Comparison of ENCODE assay signal across 1 cellular context in genomic region chr14:53934778-53935414, GRCh38.
TF ChIP-seq lines count a peak whose summit lies in the region.

No MANE protein-coding gene starts in this region.

TF ChIP-seq in HepG2, 621 proteins besides CTCF, POLR2A, EP300 and RAD21 (continued from another document):
- peak; percentile 36; the same call in 1 of the 2 replicates for TF ChIP-seq ZNF710 (CRISPR knock-in tag; IDR thresholded peaks at IDR 0.05; ENCODE audit: borderline replicate concordance)
- TF ChIP-seq ZMYM4 (CRISPR knock-in tag; IDR thresholded peaks at IDR 0.05) = peak; percentile 62; the same call in 1 of the 2 replicates
